Comparison of ENCODE assay signal across 1 cellular context in the genomic region with DNA sequence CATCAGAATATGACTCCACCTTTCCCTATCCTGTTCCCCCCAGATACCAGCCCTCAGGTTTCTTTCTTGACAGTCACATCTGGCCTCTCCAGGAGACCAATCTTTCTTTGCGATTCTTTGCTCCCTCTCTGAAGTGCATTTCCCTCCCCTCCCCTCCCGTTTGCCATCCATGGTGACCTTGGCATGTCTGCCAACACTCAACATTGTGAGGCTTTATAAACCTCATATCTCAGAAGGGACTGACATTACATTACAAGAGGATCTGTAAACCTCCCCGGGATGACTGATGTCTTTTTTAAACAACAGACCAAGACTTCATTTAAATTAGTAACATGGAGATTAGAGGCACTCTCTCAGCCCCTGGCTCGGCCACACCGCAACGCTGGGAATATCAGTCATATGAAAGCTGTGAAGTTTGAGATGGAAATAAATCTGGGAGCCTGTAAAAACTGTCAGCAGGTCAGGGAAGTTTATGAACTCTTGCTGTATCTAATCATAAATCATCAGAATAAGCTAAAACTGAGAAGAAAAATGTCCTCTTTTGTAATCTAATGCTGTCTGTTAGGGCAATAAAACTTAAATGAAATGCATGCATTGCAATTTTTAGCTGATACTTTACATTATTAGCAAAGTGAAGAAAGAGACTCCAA.
TF ChIP-seq lines count a peak whose summit lies in the region.

No MANE protein-coding gene starts in this region.

TF ChIP-seq in K562, 482 proteins besides CTCF, POLR2A, EP300 and RAD21 (continued from another document):
- TF ChIP-seq, protein P1, sequence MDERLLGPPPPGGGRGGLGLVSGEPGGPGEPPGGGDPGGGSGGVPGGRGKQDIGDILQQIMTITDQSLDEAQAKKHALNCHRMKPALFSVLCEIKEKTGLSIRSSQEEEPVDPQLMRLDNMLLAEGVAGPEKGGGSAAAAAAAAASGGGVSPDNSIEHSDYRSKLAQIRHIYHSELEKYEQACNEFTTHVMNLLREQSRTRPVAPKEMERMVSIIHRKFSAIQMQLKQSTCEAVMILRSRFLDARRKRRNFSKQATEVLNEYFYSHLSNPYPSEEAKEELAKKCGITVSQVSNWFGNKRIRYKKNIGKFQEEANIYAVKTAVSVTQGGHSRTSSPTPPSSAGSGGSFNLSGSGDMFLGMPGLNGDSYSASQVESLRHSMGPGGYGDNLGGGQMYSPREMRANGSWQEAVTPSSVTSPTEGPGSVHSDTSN (CRISPR knock-in tag; IDR thresholded peaks at IDR 0.05; ENCODE audit: low read depth) = no peak
- TF ChIP-seq, protein P1 (tag; conservative IDR thresholded peaks at IDR 0.05; ENCODE audit: low read depth) = peak; percentile 91
- TF ChIP-seq, protein P2, sequence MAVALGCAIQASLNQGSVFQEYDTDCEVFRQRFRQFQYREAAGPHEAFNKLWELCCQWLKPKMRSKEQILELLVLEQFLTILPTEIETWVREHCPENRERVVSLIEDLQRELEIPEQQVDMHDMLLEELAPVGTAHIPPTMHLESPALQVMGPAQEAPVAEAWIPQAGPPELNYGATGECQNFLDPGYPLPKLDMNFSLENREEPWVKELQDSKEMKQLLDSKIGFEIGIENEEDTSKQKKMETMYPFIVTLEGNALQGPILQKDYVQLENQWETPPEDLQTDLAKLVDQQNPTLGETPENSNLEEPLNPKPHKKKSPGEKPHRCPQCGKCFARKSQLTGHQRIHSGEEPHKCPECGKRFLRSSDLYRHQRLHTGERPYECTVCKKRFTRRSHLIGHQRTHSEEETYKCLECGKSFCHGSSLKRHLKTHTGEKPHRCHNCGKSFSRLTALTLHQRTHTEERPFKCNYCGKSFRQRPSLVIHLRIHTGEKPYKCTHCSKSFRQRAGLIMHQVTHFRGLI (CRISPR knock-in tag; IDR thresholded peaks at IDR 0.05) = no peak
